In genomic region chr7:102979670-102980069, GRCh38 we compare ENCODE assay signal across 8 cellular contexts.
"Had no signal": no experiment of that assay in that cellular context is flagged by ENCODE, and none has a peak within 500 bp of the region (broad histone marks: within the 10 kb centered on the region; RNA-seq: fewer than 3 reads in every experiment).

No MANE protein-coding gene starts in this region.

- FAIRE-seq: G401.6, GM12878, GM12891, GM12892, GM18507, GM19239 had no signal

- ATAC-seq: GM12878 had no signal

- DNase-seq: GDM1, GF-D8 had no signal

- H3K4me3 ChIP-seq: GM12878 had no signal
